Comparison of ENCODE assay signal across 8 cellular contexts in the genomic region with DNA sequence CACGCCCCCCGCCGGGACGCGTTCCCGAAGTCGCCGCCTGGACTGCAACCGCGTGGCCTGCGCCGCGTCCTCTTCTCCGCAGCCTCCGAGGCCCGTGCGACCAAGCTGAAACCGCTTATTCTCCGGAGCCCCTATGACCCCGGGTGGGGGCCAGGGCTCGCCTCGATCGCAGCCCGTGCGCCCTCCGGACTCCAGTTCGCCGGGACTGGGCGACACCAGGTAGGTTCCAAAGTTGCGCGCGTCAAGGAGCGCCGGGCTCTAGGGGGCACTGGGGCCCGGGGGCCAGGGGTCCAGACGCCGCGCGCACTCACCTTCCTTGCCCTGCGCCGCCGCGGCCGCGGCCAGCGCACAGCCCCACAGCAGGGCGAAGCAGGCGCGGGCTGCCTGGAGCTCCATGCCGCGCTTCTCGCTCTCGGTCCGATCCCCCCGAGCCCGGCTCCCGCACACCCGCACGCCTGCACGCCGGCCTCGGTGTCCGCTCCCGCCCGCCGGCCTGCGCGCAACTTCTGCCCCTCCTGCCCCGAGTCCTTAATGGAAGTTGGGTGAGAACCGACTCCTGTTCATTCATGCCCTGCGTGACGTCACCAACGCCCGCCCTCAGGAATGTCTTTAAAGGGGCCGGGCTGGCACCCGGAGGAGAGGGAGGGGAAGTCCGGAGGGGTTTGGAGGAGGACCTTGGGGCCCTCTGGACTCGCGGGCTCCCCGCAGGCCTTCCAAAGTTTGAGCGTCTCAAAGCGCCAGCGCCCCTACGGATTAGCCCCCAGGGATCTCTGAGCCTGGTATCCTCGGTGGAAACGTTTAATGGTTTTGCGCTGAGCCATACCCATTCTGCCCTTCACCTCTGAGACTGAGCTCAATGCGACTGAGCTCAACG. TPM values are rescaled to one million over a fixed set of nuclear protein-coding genes. Genes with fewer than 3 reads are reported as not detected.
DNase-seq lines count a peak whose midpoint lies in the region; ATAC-seq and TF ChIP-seq lines count a peak whose summit lies in the region.

A gene (minus strand): TSS at position 533 of the 874 bp plus-strand sequence. CDS start 137 bp downstream, at position 396.

- no peaks in the 10 kb centered on the region for H3K9me2 ChIP-seq in neural cell (ENCODE audit: insufficient read depth, low read length)

- TF ChIP-seq RAD21 in neural cell (conservative IDR thresholded peaks at IDR 0.05), result no peak

- H3K4me3 ChIP-seq in CD4-positive, alpha-beta memory T cell (ENCODE audit: low read length in 2 of 2), result peak within 1 kb of the TSS in 1 of 2 donors; percentile 49
- H3K4me3 ChIP-seq in HUES6 (ENCODE audit: low read depth, low read length) (peak within 1 kb of the TSS; percentile 93), neural cell (ENCODE audit: low read length) (peak within 1 kb of the TSS; percentile 81)

- ATAC-seq in activated naive CD8-positive, alpha-beta T cell treated with anti-CD3 and anti-CD28 coated beads, Interleukin-2, amount 10 ng/mL, durations not matched to agents 7 days and 5 days (ENCODE audit: low read depth), result no peak
- no peak for ATAC-seq in HG03442 (IDR thresholded peaks at IDR 0.05; ENCODE audit: unreplicated experiment)
- no peak for ATAC-seq in HG03196 (IDR thresholded peaks at IDR 0.05; ENCODE audit: unreplicated experiment)
- no peak for ATAC-seq in GM18502 (IDR thresholded peaks at IDR 0.05; ENCODE audit: poor library complexity, unreplicated experiment)

- H3K9me3 Mint-ChIP-seq in CD4-positive, alpha-beta memory T cell, result no peaks in the 10 kb centered on the region
- H3K9me3 Mint-ChIP-seq in activated naive CD8-positive, alpha-beta T cell treated with anti-CD3 and anti-CD28 coated beads, Interleukin-2, amount 10 ng/mL, durations not matched to agents 7 days and 5 days, result no peaks in the 10 kb centered on the region

- POLR2A ChIA-PET in CD4-positive, alpha-beta memory T cell (lab: Charles Lee; ENCODE audit: partially characterized antibody), result interaction anchor here (1.0 to 1.7 kb wide), 3 partner anchors 9 to 62 kb away, joined by 3 to 4 read pairs (median 4); no protein-coding TSS in a partner anchor
- POLR2A ChIA-PET in activated naive CD8-positive, alpha-beta T cell treated with anti-CD3 and anti-CD28 coated beads, Interleukin-2, amount 10 ng/mL, durations not matched to agents 7 days and 5 days (lab: Charles Lee), result no interaction called here

- H3K27ac ChIP-seq in CD4-positive, alpha-beta memory T cell (ENCODE audit: low read depth, low read length), result no peak within 1 kb of the TSS
- H3K27ac ChIP-seq in HUES6 (ENCODE audit: low read depth, low read length) (peak within 1 kb of the TSS; percentile 90), neural cell (ENCODE audit: low read length) (no peak within 1 kb of the TSS)

- H3F3A ChIP-seq in neural cell (ENCODE audit: insufficient read depth, low read length, poor library complexity, severe bottlenecking), result no peaks in the 10 kb centered on the region

- TF ChIP-seq EP300 in neural cell (conservative IDR thresholded peaks at IDR 0.05; ENCODE audit: poor library complexity, severe bottlenecking), result no peak

- peaks cover 24 to 61% (median 41%) of the 10 kb centered on the region in 4 donors for H3K4me1 Mint-ChIP-seq in CD4-positive, alpha-beta memory T cell
- peaks cover 20% of the 10 kb centered on the region for H3K4me1 Mint-ChIP-seq in activated naive CD8-positive, alpha-beta T cell treated with anti-CD3 and anti-CD28 coated beads, Interleukin-2, amount 10 ng/mL, durations not matched to agents 7 days and 5 days

- intact Hi-C loops in CD4-positive, alpha-beta memory T cell (cut with micrococcal nuclease), result loop anchor here (2.0 kb wide), 1 partner anchor 13 kb away; no protein-coding TSS in a partner anchor

- H2AFZ ChIP-seq in neural cell (ENCODE audit: low read depth, low read length), result no peak within 1 kb of the TSS

- H3K36me3 Mint-ChIP-seq in CD4-positive, alpha-beta memory T cell, result no peaks in the 10 kb centered on the region
- H3K36me3 Mint-ChIP-seq in activated naive CD8-positive, alpha-beta T cell treated with anti-CD3 and anti-CD28 coated beads, Interleukin-2, amount 10 ng/mL, durations not matched to agents 7 days and 5 days, result no peaks in the 10 kb centered on the region

- H3K4me3 Mint-ChIP-seq in CD4-positive, alpha-beta memory T cell, result peak within 1 kb of the TSS; percentile 75 to 83 (median 80)
- peak within 1 kb of the TSS; percentile 49 for H3K4me3 Mint-ChIP-seq in activated naive CD8-positive, alpha-beta T cell treated with anti-CD3 and anti-CD28 coated beads, Interleukin-2, amount 10 ng/mL, durations not matched to agents 7 days and 5 days

- CTCF ChIA-PET in CD4-positive, alpha-beta memory T cell (lab: Charles Lee; ENCODE audit: partially characterized antibody), result interaction anchor here (0.7 to 2.0 kb wide), 6 partner anchors 30 to 79 kb away, joined by 3 to 5 read pairs (median 4); no protein-coding TSS in a partner anchor

- peaks cover 70% of the 10 kb centered on the region for H3K4me1 ChIP-seq in CD4-positive, alpha-beta memory T cell (ENCODE audit: insufficient read depth, low read length)
- H3K4me1 ChIP-seq in HUES6 (ENCODE audit: control insufficient read depth, insufficient read depth, low read length), result peaks cover 47% of the 10 kb centered on the region

- no peaks in the 10 kb centered on the region for H3K27me3 ChIP-seq in CD4-positive, alpha-beta memory T cell (ENCODE audit: insufficient read depth, low read length)
- H3K27me3 ChIP-seq in HUES6 (ENCODE audit: control insufficient read depth, insufficient read depth, low read length) (peaks cover 3% of the 10 kb centered on the region; the same call in 1 of the 2 replicates), neural cell (ENCODE audit: insufficient read depth, low read depth, low read length) (peaks cover 22% of the 10 kb centered on the region)

- no peaks in the 10 kb centered on the region for H3K9me3 ChIP-seq in CD4-positive, alpha-beta memory T cell (ENCODE audit: control insufficient read depth in 1 of 2, low read length in 2 of 2)
- H3K9me3 ChIP-seq in HUES6 (ENCODE audit: control insufficient read depth, insufficient read depth, low read depth, low read length) (no peaks in the 10 kb centered on the region), neural cell (ENCODE audit: low read length) (no peaks in the 10 kb centered on the region)

- H3K27ac Mint-ChIP-seq in CD4-positive, alpha-beta memory T cell, result peak within 1 kb of the TSS; percentile 3 to 81 (median 56)
- no peak within 1 kb of the TSS for H3K27ac Mint-ChIP-seq in activated naive CD8-positive, alpha-beta T cell treated with anti-CD3 and anti-CD28 coated beads, Interleukin-2, amount 10 ng/mL, durations not matched to agents 7 days and 5 days

- peak; percentile 8 for TF ChIP-seq CTCF in neural cell (IDR thresholded peaks at IDR 0.05; ENCODE audit: poor library complexity, severe bottlenecking)

- peaks cover 1 to 2% of the 10 kb centered on the region in 2 donors for H3K27me3 Mint-ChIP-seq in CD4-positive, alpha-beta memory T cell
- H3K27me3 Mint-ChIP-seq in activated naive CD8-positive, alpha-beta T cell treated with anti-CD3 and anti-CD28 coated beads, Interleukin-2, amount 10 ng/mL, durations not matched to agents 7 days and 5 days, result peaks cover 65% of the 10 kb centered on the region

- H3K9ac ChIP-seq in HUES6 (ENCODE audit: low read length), result peak within 1 kb of the TSS; percentile 95
- H3K9ac ChIP-seq in neural cell (ENCODE audit: low read length), result peak within 1 kb of the TSS; percentile 47

- H3K4me2 ChIP-seq in neural cell (ENCODE audit: low read length), result peak within 1 kb of the TSS; percentile 73

- no peak for DNase-seq in CD4-positive, alpha-beta memory T cell
- no peak for DNase-seq in activated naive CD8-positive, alpha-beta T cell treated with anti-CD3 and anti-CD28 coated beads, Interleukin-2, amount 10 ng/mL, durations not matched to agents 7 days and 5 days
- DNase-seq in globus pallidus (ENCODE audit: low spot score), result peak; percentile 58

- H3K36me3 ChIP-seq in CD4-positive, alpha-beta memory T cell (ENCODE audit: insufficient read depth, low read length), result no peaks in the 10 kb centered on the region
- H3K36me3 ChIP-seq in HUES6 (ENCODE audit: control insufficient read depth, insufficient read depth, low read length) (peaks cover 14% of the 10 kb centered on the region), neural cell (ENCODE audit: insufficient read depth, low read length) (no peaks in the 10 kb centered on the region)

- no peaks in the 10 kb centered on the region for H4K20me1 ChIP-seq in neural cell (ENCODE audit: insufficient read depth)

- peaks cover 16% of the 10 kb centered on the region for H3K79me2 ChIP-seq in neural cell (replicated peaks; ENCODE audit: insufficient read depth, low read length)

TF ChIP-seq in neural cell, 6 proteins besides CTCF, POLR2A, EP300 and RAD21 (continues in another document):
- no peak for TF ChIP-seq MXI1 (conservative IDR thresholded peaks at IDR 0.05; ENCODE audit: poor library complexity, severe bottlenecking)
- TF ChIP-seq, protein P1, sequence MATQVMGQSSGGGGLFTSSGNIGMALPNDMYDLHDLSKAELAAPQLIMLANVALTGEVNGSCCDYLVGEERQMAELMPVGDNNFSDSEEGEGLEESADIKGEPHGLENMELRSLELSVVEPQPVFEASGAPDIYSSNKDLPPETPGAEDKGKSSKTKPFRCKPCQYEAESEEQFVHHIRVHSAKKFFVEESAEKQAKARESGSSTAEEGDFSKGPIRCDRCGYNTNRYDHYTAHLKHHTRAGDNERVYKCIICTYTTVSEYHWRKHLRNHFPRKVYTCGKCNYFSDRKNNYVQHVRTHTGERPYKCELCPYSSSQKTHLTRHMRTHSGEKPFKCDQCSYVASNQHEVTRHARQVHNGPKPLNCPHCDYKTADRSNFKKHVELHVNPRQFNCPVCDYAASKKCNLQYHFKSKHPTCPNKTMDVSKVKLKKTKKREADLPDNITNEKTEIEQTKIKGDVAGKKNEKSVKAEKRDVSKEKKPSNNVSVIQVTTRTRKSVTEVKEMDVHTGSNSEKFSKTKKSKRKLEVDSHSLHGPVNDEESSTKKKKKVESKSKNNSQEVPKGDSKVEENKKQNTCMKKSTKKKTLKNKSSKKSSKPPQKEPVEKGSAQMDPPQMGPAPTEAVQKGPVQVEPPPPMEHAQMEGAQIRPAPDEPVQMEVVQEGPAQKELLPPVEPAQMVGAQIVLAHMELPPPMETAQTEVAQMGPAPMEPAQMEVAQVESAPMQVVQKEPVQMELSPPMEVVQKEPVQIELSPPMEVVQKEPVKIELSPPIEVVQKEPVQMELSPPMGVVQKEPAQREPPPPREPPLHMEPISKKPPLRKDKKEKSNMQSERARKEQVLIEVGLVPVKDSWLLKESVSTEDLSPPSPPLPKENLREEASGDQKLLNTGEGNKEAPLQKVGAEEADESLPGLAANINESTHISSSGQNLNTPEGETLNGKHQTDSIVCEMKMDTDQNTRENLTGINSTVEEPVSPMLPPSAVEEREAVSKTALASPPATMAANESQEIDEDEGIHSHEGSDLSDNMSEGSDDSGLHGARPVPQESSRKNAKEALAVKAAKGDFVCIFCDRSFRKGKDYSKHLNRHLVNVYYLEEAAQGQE (IDR thresholded peaks at IDR 0.05; ENCODE audit: borderline replicate concordance), result no peak
- TF ChIP-seq TAF1 (IDR thresholded peaks at IDR 0.05; ENCODE audit: low read depth), result no peak

RNA-seq across cellular contexts. Expression of the gene that starts here (rescaled TPM):
- total RNA-seq in CD4-positive, alpha-beta memory T cell, result not detected
- not detected for polyA plus RNA-seq in CD4-positive, alpha-beta memory T cell
- total RNA-seq in activated naive CD8-positive, alpha-beta T cell treated with anti-CD3 and anti-CD28 coated beads, Interleukin-2, amount 10 ng/mL, durations not matched to agents 7 days and 5 days, result not detected
- polyA plus RNA-seq in neural cell, result 0.63 and 0.66 TPM in 2 replicates
- polyA minus RNA-seq in neural cell, result 1.5 and 1.6 TPM in 2 replicates
